Comparison of ENCODE assay signal across 1 cellular context in the genomic region with DNA sequence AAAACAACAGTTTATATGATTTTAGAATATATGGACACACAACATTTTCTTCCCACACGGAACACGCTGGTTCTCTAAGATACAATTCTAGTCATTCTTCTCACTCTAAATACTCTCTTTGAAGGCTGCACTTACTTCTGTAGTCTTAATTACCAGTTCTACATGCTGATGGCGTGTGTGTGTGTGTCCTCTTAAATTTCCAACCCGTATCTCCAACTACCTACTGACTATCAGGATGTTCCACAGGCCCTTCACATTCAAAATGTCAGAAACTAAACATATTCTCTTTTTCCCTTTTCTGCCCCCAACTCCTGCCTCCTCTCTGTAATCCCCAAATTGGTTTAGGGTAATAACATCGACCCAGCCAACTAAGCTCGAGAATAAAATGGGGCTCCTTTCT.
TF ChIP-seq lines count a peak whose summit lies in the region.

No MANE protein-coding gene starts in this region.

TF ChIP-seq in HepG2, 621 proteins besides CTCF, POLR2A, EP300 and RAD21 (continued from another document):
- no peak for TF ChIP-seq ZNF841 (CRISPR knock-in tag; IDR thresholded peaks at IDR 0.05; ENCODE audit: borderline replicate concordance)
- peak; percentile 74 for TF ChIP-seq RBM22 (optimal IDR thresholded peaks at IDR 0.05; ENCODE audit: low read length)
- TF ChIP-seq AGO2 (optimal IDR thresholded peaks at IDR 0.05; ENCODE audit: low read depth, low read length), result peak; percentile 20
